Comparison of ENCODE assay signal across 1 cellular context in the genomic region with DNA sequence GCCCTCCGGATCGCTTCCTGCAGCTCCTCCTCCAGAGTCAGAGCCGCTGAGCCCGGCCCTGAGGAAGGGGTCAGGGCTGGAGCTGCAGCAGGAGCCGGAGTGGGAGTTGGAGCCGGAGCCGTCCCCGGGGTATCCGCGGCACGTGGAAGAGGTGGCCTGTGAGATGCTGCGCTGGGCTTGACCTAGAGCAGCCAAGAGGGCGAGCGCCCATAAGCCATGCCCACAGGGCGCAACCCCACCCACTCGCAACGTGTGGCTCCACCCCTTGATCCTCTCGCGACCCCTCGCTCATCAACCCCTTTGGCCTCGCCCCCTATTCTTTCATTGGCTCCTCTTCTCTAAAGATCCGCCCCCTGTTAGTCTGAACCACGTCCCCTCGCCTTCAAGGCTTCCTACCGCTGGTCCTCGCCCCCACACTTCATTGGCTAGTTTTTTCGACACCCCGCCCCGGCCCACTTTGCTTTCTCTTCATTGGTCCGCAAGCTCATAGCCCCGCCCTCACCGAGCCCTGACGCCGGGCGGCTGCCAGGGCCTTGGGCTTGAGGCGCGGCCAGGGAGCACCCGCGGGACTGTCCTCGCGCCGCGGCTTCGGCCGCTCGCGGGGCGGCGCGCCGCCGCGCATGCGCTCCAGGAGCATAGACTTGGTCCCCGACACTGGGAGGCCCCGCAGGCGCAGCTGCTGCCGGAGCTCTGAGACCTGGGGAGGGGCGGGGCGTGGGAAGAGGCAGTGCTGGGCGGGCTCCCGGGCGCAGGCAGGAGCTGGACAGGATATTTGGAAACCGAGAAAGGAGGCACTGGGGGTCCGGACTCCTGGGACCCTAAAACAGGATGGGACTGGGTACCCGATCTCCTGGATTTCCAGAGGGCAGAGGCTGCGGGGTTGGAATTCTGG.
TF ChIP-seq lines count a peak whose summit lies in the region.

No MANE protein-coding gene starts in this region.

TF ChIP-seq in GM23338, 12 proteins besides CTCF, POLR2A, EP300 and RAD21:
- TF ChIP-seq, protein P1, sequence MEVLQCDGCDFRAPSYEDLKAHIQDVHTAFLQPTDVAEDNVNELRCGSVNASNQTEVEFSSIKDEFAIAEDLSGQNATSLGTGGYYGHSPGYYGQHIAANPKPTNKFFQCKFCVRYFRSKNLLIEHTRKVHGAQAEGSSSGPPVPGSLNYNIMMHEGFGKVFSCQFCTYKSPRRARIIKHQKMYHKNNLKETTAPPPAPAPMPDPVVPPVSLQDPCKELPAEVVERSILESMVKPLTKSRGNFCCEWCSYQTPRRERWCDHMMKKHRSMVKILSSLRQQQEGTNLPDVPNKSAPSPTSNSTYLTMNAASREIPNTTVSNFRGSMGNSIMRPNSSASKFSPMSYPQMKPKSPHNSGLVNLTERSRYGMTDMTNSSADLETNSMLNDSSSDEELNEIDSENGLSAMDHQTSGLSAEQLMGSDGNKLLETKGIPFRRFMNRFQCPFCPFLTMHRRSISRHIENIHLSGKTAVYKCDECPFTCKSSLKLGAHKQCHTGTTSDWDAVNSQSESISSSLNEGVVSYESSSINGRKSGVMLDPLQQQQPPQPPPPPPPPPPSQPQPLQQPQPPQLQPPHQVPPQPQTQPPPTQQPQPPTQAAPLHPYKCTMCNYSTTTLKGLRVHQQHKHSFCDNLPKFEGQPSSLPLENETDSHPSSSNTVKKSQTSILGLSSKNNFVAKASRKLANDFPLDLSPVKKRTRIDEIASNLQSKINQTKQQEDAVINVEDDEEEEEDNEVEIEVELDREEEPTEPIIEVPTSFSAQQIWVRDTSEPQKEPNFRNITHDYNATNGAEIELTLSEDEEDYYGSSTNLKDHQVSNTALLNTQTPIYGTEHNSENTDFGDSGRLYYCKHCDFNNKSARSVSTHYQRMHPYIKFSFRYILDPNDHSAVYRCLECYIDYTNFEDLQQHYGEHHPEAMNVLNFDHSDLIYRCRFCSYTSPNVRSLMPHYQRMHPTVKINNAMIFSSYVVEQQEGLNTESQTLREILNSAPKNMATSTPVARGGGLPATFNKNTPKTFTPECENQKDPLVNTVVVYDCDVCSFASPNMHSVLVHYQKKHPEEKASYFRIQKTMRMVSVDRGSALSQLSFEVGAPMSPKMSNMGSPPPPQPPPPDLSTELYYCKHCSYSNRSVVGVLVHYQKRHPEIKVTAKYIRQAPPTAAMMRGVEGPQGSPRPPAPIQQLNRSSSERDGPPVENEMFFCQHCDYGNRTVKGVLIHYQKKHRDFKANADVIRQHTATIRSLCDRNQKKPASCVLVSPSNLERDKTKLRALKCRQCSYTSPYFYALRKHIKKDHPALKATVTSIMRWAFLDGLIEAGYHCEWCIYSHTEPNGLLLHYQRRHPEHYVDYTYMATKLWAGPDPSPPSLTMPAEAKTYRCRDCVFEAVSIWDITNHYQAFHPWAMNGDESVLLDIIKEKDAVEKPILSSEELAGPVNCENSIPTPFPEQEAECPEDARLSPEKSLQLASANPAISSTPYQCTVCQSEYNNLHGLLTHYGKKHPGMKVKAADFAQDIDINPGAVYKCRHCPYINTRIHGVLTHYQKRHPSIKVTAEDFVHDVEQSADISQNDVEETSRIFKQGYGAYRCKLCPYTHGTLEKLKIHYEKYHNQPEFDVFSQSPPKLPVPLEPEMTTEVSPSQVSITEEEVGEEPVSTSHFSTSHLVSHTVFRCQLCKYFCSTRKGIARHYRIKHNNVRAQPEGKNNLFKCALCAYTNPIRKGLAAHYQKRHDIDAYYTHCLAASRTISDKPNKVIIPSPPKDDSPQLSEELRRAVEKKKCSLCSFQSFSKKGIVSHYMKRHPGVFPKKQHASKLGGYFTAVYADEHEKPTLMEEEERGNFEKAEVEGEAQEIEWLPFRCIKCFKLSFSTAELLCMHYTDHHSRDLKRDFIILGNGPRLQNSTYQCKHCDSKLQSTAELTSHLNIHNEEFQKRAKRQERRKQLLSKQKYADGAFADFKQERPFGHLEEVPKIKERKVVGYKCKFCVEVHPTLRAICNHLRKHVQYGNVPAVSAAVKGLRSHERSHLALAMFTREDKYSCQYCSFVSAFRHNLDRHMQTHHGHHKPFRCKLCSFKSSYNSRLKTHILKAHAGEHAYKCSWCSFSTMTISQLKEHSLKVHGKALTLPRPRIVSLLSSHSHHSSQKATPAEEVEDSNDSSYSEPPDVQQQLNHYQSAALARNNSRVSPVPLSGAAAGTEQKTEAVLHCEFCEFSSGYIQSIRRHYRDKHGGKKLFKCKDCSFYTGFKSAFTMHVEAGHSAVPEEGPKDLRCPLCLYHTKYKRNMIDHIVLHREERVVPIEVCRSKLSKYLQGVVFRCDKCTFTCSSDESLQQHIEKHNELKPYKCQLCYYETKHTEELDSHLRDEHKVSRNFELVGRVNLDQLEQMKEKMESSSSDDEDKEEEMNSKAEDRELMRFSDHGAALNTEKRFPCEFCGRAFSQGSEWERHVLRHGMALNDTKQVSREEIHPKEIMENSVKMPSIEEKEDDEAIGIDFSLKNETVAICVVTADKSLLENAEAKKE (CRISPR knock-in tag; IDR thresholded peaks at IDR 0.05), result no peak
- TF ChIP-seq EZH2phosphoT487 (IDR thresholded peaks at IDR 0.05; ENCODE audit: unreplicated experiment) (no peak), POLR2AphosphoS5 (IDR thresholded peaks at IDR 0.05; ENCODE audit: low read depth) (peak; percentile 57), STAT1 (IDR thresholded peaks at IDR 0.05; ENCODE audit: unreplicated experiment) (no peak), CREB1 (CRISPR knock-in tag; IDR thresholded peaks at IDR 0.05; ENCODE audit: low read depth) (peak; percentile 47; the same call in 1 of the 2 replicates)
- TF ChIP-seq, protein P2, sequence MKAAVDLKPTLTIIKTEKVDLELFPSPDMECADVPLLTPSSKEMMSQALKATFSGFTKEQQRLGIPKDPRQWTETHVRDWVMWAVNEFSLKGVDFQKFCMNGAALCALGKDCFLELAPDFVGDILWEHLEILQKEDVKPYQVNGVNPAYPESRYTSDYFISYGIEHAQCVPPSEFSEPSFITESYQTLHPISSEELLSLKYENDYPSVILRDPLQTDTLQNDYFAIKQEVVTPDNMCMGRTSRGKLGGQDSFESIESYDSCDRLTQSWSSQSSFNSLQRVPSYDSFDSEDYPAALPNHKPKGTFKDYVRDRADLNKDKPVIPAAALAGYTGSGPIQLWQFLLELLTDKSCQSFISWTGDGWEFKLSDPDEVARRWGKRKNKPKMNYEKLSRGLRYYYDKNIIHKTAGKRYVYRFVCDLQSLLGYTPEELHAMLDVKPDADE (IDR thresholded peaks at IDR 0.05), result no peak
